ENCODE assay signal across 28 cellular contexts in genomic region chr2:81242502-81242901, GRCh38.
"Had no signal": no experiment of that assay in that cellular context is flagged by ENCODE, and none has a peak within 500 bp of the region (broad histone marks: within the 10 kb centered on the region; RNA-seq: fewer than 3 reads in every experiment).

No MANE protein-coding gene starts in this region.

- H3K27me3 ChIP-seq: neural progenitor cell, ovary, right lobe of liver, sigmoid colon, stomach, tibial artery, transverse colon, vagina had no signal

- H3K4me2 ChIP-seq: neural progenitor cell had no signal

- H3K4me3 Mint-ChIP-seq: naive B cell; natural killer cell; nephron; neural progenitor cell; stimulated activated effector memory CD8-positive, alpha-beta T cell treated with anti-CD3 and anti-CD28 coated beads, Interleukin-12 subunit alpha, Interleukin-12 subunit beta, amount 100 ng/mL, for 72 hours; stimulated activated naive B cell treated with anti-CD40 and anti-IgM and Interleukin-4, amounts not matched to agents 10 μg/mL and 1 μg/mL and 100 μg/mL, for 72 hours; stimulated activated naive CD8-positive, alpha-beta T cell treated with anti-CD3 and anti-CD28 coated beads, Interleukin-15, Interleukin-2, amounts not matched to agents 100 ng/mL and 50 ng/mL, for 24 hours; type B pancreatic cell had no signal

- H3K36me3 Mint-ChIP-seq: naive B cell; neural progenitor cell; stimulated activated effector memory CD8-positive, alpha-beta T cell treated with anti-CD3 and anti-CD28 coated beads, Interleukin-12 subunit alpha, Interleukin-12 subunit beta, amount 100 ng/mL, for 72 hours; stimulated activated naive B cell treated with anti-CD40 and anti-IgM and Interleukin-4, amounts not matched to agents 10 μg/mL and 1 μg/mL and 100 μg/mL, for 72 hours; type B pancreatic cell had no signal

- H3K4me1 ChIP-seq: neural progenitor cell, parathyroid adenoma, psoas muscle, sigmoid colon, stomach, tibial artery, transverse colon, vagina had no signal

- H3K27ac Mint-ChIP-seq: naive B cell; natural killer cell; nephron; neural progenitor cell; progenitor cell of endocrine pancreas; stimulated activated effector memory CD8-positive, alpha-beta T cell treated with anti-CD3 and anti-CD28 coated beads, Interleukin-12 subunit alpha, Interleukin-12 subunit beta, amount 100 ng/mL, for 72 hours; stimulated activated naive B cell treated with anti-CD40 and anti-IgM and Interleukin-4, amounts not matched to agents 10 μg/mL and 1 μg/mL and 100 μg/mL, for 72 hours; stimulated activated naive CD8-positive, alpha-beta T cell treated with anti-CD3 and anti-CD28 coated beads, Interleukin-15, Interleukin-2, amounts not matched to agents 100 ng/mL and 50 ng/mL, for 24 hours; type B pancreatic cell had no signal

- H3K36me3 ChIP-seq: neural progenitor cell, ovary, right lobe of liver, sigmoid colon, stomach, thoracic aorta, tibial artery, transverse colon, vagina had no signal

- H3K4me3 ChIP-seq: neural progenitor cell, ovary, psoas muscle, right lobe of liver, sigmoid colon, stomach, thoracic aorta, tibial artery, transverse colon, vagina had no signal

- H2AFZ ChIP-seq: neural progenitor cell, parathyroid adenoma had no signal

- H3K9me3 Mint-ChIP-seq: nephron, neural progenitor cell, type B pancreatic cell had no signal

- H3K9me3 ChIP-seq: ovary, psoas muscle, right lobe of liver, sigmoid colon, stomach, thoracic aorta, tibial artery, vagina had no signal

- ATAC-seq: natural killer cell; psoas muscle; right cardiac atrium; right lobe of liver; stimulated activated effector memory CD8-positive, alpha-beta T cell treated with anti-CD3 and anti-CD28 coated beads, Interleukin-12 subunit alpha, Interleukin-12 subunit beta, amount 100 ng/mL, for 72 hours; stimulated activated naive B cell treated with anti-CD40 and anti-IgM and Interleukin-4, amounts not matched to agents 10 μg/mL and 1 μg/mL and 100 μg/mL, for 72 hours had no signal

- H3K27me3 Mint-ChIP-seq: naive B cell; progenitor cell of endocrine pancreas; stimulated activated naive B cell treated with anti-CD40 and anti-IgM and Interleukin-4, amounts not matched to agents 10 μg/mL and 1 μg/mL and 100 μg/mL, for 72 hours; stimulated activated naive CD8-positive, alpha-beta T cell treated with anti-CD3 and anti-CD28 coated beads, Interleukin-15, Interleukin-2, amounts not matched to agents 100 ng/mL and 50 ng/mL, for 24 hours; type B pancreatic cell had no signal

- DNase-seq: naive B cell; natural killer cell; occipital lobe; ovary; posterior cingulate gyrus; psoas muscle; right cardiac atrium; right lobe of liver; sigmoid colon; small intestine; stimulated activated CD4-positive, alpha-beta T cell treated with anti-CD3 and anti-CD28 coated beads, Interleukin-15, amount 100 ng/mL, for 24 hours; stimulated activated CD4-positive, alpha-beta T cell treated with anti-CD3 and anti-CD28 coated beads, Interleukin-2, amount 100 ng/mL, for 24 hours; stimulated activated CD4-positive, alpha-beta T cell treated with anti-CD3 and anti-CD28 coated beads, Interleukin-2, amount 100 ng/mL, for 48 hours; stimulated activated CD4-positive, alpha-beta T cell treated with anti-CD3 and anti-CD28 coated beads, Interleukin-4, amount 100 ng/mL, for 24 hours; stimulated activated naive B cell treated with anti-CD40 and anti-IgM and Interleukin-4, amounts not matched to agents 10 μg/mL and 1 μg/mL and 100 μg/mL, for 72 hours; stimulated activated naive CD4-positive, alpha-beta T cell treated with Interleukin-2 at 50 U/mL for 16 hours; stomach; tibial artery; transverse colon had no signal

- H3K79me2 ChIP-seq: parathyroid adenoma had no signal

- H3K4me1 Mint-ChIP-seq: naive B cell; natural killer cell; nephron; stimulated activated effector memory CD8-positive, alpha-beta T cell treated with anti-CD3 and anti-CD28 coated beads, Interleukin-12 subunit alpha, Interleukin-12 subunit beta, amount 100 ng/mL, for 72 hours; stimulated activated naive B cell treated with anti-CD40 and anti-IgM and Interleukin-4, amounts not matched to agents 10 μg/mL and 1 μg/mL and 100 μg/mL, for 72 hours had no signal

- H3K27ac ChIP-seq: neural progenitor cell, ovary, parathyroid adenoma, psoas muscle, right lobe of liver, sigmoid colon, stomach, thoracic aorta, tibial artery, transverse colon, vagina had no signal
